8 cellular contexts compared by ENCODE assay signal in the genomic region with DNA sequence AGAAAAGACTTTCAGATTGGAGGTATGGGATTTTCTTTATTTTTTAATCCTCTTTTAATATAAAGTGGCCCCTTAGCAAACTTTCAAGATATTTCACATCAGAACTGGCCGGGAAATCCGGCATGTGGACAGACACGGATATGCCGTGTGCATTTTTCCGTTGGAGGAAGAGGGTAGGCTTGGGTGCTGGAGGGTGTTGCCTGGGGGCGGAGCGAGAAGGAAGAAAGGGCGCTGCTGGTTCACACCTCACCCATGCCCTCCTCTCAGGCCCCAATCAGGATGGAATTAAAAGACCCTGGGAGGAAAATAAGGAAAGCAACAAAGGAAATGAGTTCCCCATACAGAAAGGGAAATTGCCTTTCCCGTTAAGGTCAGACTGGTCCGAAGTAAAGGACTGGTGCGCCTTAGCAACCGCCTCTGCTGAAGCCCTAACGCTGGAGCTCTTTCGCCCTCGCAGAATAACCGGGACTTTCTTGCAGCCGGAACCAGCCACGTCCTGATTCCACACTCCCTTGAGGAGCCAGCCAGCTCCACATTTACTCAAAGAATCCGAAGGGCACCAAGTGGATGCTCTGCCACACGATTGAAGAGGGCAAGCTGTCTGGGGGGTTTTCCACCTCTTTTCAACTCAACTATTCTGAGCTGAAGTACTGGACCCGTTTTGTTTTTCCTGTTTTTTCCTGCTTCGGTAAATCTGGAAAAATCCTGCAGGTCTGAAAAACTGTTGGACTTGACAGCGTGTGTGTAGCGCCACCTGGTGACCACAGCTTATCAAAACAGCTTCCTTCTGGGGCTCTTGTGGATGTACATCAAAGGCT. TPM values are rescaled to one million over a fixed set of nuclear protein-coding genes. Genes with fewer than 3 reads are reported as not detected.
DNase-seq lines count a peak whose midpoint lies in the region; ATAC-seq and TF ChIP-seq lines count a peak whose summit lies in the region.

No MANE protein-coding gene starts in this region.

- H3K27ac ChIP-seq in stomach smooth muscle (ENCODE audit: low read length), result peak overlapping the region; percentile 77

- H3K4me3 ChIP-seq in fibroblast of villous mesenchyme (ENCODE audit: low read depth, low read length) (peak overlapping the region; percentile 59), stomach smooth muscle (ENCODE audit: low read length in 2 of 2) (peak overlapping the region; percentile 77 to 78)

- H3K9ac ChIP-seq in stomach smooth muscle (ENCODE audit: low read length in 2 of 2), result peak overlapping the region; percentile 78 to 79

- TF ChIP-seq CTCF in fibroblast of villous mesenchyme (IDR thresholded peaks at IDR 0.05; ENCODE audit: insufficient read depth, low read depth, low read length), result peak; percentile 94

- H3K27me3 ChIP-seq in stomach smooth muscle (ENCODE audit: control insufficient read depth in 1 of 2, insufficient read depth in 2 of 2, low read length in 2 of 2), result no peaks in the 10 kb centered on the region

- peaks cover 6 to 9% of the 10 kb centered on the region in 2 donors for H3K27me3 Mint-ChIP-seq in natural killer cell treated with Interleukin-12 subunit alpha and Interleukin-12 subunit beta and Interleukin-15 and Interleukin-18, amount 100 ng/mL, for 72 hours

- DNase-seq in GDM1 (lab: John Stamatoyannopoulos, UW) (peak; percentile 31), Kasumi-1 (lab: John Stamatoyannopoulos, UW) (peak; percentile 32 to 44), RKO (ENCODE audit: low spot score) (peak; percentile 80), fibroblast of villous mesenchyme (ENCODE audit: low read depth) (peak; percentile 88)
- DNase-seq in activated effector memory CD4-positive, alpha-beta T cell treated with anti-CD3 and anti-CD28 coated beads, Interleukin-2, amount 50 U/mL, for 16 hours, result peak; percentile 89
- DNase-seq in natural killer cell treated with Interleukin-12 subunit alpha and Interleukin-12 subunit beta and Interleukin-15 and Interleukin-18, amount 100 ng/mL, for 72 hours (ENCODE audit: low spot score), result no peak

- peak overlapping the region; percentile 71 to 86 for H3K27ac Mint-ChIP-seq in natural killer cell treated with Interleukin-12 subunit alpha and Interleukin-12 subunit beta and Interleukin-15 and Interleukin-18, amount 100 ng/mL, for 72 hours

- peak in 1 of 2 donors; percentile 79 for ATAC-seq in natural killer cell treated with Interleukin-12 subunit alpha and Interleukin-12 subunit beta and Interleukin-15 and Interleukin-18, amount 100 ng/mL, for 72 hours
- ATAC-seq in HG03196 (IDR thresholded peaks at IDR 0.05; ENCODE audit: unreplicated experiment), result no peak

- no peaks in the 10 kb centered on the region for H3K9me3 Mint-ChIP-seq in natural killer cell treated with Interleukin-12 subunit alpha and Interleukin-12 subunit beta and Interleukin-15 and Interleukin-18, amount 100 ng/mL, for 72 hours

- no peaks in the 10 kb centered on the region for H3K36me3 Mint-ChIP-seq in natural killer cell treated with Interleukin-12 subunit alpha and Interleukin-12 subunit beta and Interleukin-15 and Interleukin-18, amount 100 ng/mL, for 72 hours

- no peaks in the 10 kb centered on the region for H3K36me3 ChIP-seq in stomach smooth muscle (ENCODE audit: control insufficient read depth in 2 of 2, insufficient read depth in 2 of 2, low read length in 2 of 2)

- no peaks in the 10 kb centered on the region for H3K9me3 ChIP-seq in stomach smooth muscle (ENCODE audit: control insufficient read depth in 2 of 2, low read length in 2 of 2)

- H3K4me1 Mint-ChIP-seq in natural killer cell treated with Interleukin-12 subunit alpha and Interleukin-12 subunit beta and Interleukin-15 and Interleukin-18, amount 100 ng/mL, for 72 hours (ENCODE audit: low read depth in 2 of 2), result peaks cover 36 to 42% of the 10 kb centered on the region in 2 donors

- H3K4me1 ChIP-seq in stomach smooth muscle (ENCODE audit: control insufficient read depth, insufficient read depth, low read length), result peaks cover 9% of the 10 kb centered on the region

- H3K4me3 Mint-ChIP-seq in natural killer cell treated with Interleukin-12 subunit alpha and Interleukin-12 subunit beta and Interleukin-15 and Interleukin-18, amount 100 ng/mL, for 72 hours, result peak overlapping the region; percentile 83

RNA-seq across cellular contexts. Expression of gene BCL2L14, which starts 37.8 kb away (rescaled TPM):
- not detected in 2 replicates for total RNA-seq in fibroblast of villous mesenchyme
- total RNA-seq in natural killer cell treated with Interleukin-12 subunit alpha and Interleukin-12 subunit beta and Interleukin-15 and Interleukin-18, amount 100 ng/mL, for 72 hours, result under 1 TPM in 1 of 2 donors, not detected in 1; 0.61 TPM
